In genomic region chr11:10181811-10182210, GRCh38 we compare ENCODE assay signal across 10 cellular contexts.
DNase-seq lines count a peak whose midpoint lies in the region; ATAC-seq and TF ChIP-seq lines count a peak whose summit lies in the region.
"Had no signal": no experiment of that assay in that cellular context is flagged by ENCODE, and none has a peak within 500 bp of the region (broad histone marks: within the 10 kb centered on the region; RNA-seq: fewer than 3 reads in every experiment).

No MANE protein-coding gene starts in this region.

- H3K4me1 Mint-ChIP-seq in stimulated activated effector memory CD8-positive, alpha-beta T cell treated with anti-CD3 and anti-CD28 coated beads, Interleukin-12 subunit alpha, Interleukin-12 subunit beta, amount 100 ng/mL, for 72 hours: no peaks in the 10 kb centered on the region
- H3K4me1 Mint-ChIP-seq: activated B cell treated with CpG ODN at 0.5 μM for 24 hours had no signal

- H3K27ac Mint-ChIP-seq in stimulated activated effector memory CD8-positive, alpha-beta T cell treated with anti-CD3 and anti-CD28 coated beads, Interleukin-12 subunit alpha, Interleukin-12 subunit beta, amount 100 ng/mL, for 72 hours: no peak overlapping the region
- H3K27ac Mint-ChIP-seq: activated B cell treated with CpG ODN at 0.5 μM for 24 hours had no signal

- H3K9me3 ChIP-seq in DOHH2 (ENCODE audit: control insufficient read depth, insufficient read depth, low read length): no peaks in the 10 kb centered on the region
- H3K9me3 ChIP-seq: gastrocnemius medialis had no signal

- no peak overlapping the region for H3K4me3 Mint-ChIP-seq in stimulated activated effector memory CD8-positive, alpha-beta T cell treated with anti-CD3 and anti-CD28 coated beads, Interleukin-12 subunit alpha, Interleukin-12 subunit beta, amount 100 ng/mL, for 72 hours
- H3K4me3 Mint-ChIP-seq: activated B cell treated with CpG ODN at 0.5 μM for 24 hours had no signal

- H3K36me3 ChIP-seq in DOHH2 (ENCODE audit: control insufficient read depth, low read length): no peaks in the 10 kb centered on the region
- H3K36me3 ChIP-seq: gastrocnemius medialis had no signal

- H3K9me3 Mint-ChIP-seq in stimulated activated effector memory CD8-positive, alpha-beta T cell treated with anti-CD3 and anti-CD28 coated beads, Interleukin-12 subunit alpha, Interleukin-12 subunit beta, amount 100 ng/mL, for 72 hours: no peaks in the 10 kb centered on the region
- H3K9me3 Mint-ChIP-seq: activated B cell treated with CpG ODN at 0.5 μM for 24 hours had no signal

- no peaks in the 10 kb centered on the region for H3K4me1 ChIP-seq in DOHH2 (ENCODE audit: control insufficient read depth, low read length)
- H3K4me1 ChIP-seq: gastrocnemius medialis had no signal

- H3K4me2 ChIP-seq in DOHH2 (ENCODE audit: low read length): no peak overlapping the region

- H3F3A ChIP-seq in DOHH2 (ENCODE audit: control insufficient read depth, insufficient read depth): no peaks in the 10 kb centered on the region

- H3K9me2 ChIP-seq in DOHH2 (replicated peaks; ENCODE audit: control insufficient read depth, low read length): no peaks in the 10 kb centered on the region

- H3K36me3 Mint-ChIP-seq in stimulated activated effector memory CD8-positive, alpha-beta T cell treated with anti-CD3 and anti-CD28 coated beads, Interleukin-12 subunit alpha, Interleukin-12 subunit beta, amount 100 ng/mL, for 72 hours: no peaks in the 10 kb centered on the region

- H3K27ac ChIP-seq in DOHH2 (ENCODE audit: low read depth, low read length): no peak overlapping the region
- H3K27ac ChIP-seq: gastrocnemius medialis had no signal

- DNase-seq in Kasumi-1 (lab: John Stamatoyannopoulos, UW): peak; percentile 78 to 83
- peak; percentile 41 for DNase-seq in amniotic stem cell (lab: John Stamatoyannopoulos, UW)
- DNase-seq in left lobe of liver (ENCODE audit: low spot score): no peak
- DNase-seq in GF-D8 (lab: John Stamatoyannopoulos, UW): no peak
- DNase-seq in activated naive CD4-positive, alpha-beta T cell treated with anti-CD3 and anti-CD28 coated beads, Interleukin-2, amount 50 U/mL, for 16 hours: no peak
- no peak for DNase-seq in stimulated activated effector memory CD8-positive, alpha-beta T cell treated with anti-CD3 and anti-CD28 coated beads, Interleukin-12 subunit alpha, Interleukin-12 subunit beta, amount 100 ng/mL, for 72 hours (ENCODE audit: low spot score in 2 of 2)
- no peak for DNase-seq in activated CD4-positive, alpha-beta T cell treated with anti-CD3 and anti-CD28 coated beads, Interleukin-2, amount 50 U/mL, for 1 hour
- DNase-seq: activated B cell treated with CpG ODN at 0.5 μM for 24 hours, gastrocnemius medialis had no signal

- peak; percentile 23 for TF ChIP-seq CTCF in DOHH2 (IDR thresholded peaks at IDR 0.05; ENCODE audit: low read depth, low read length, poor library complexity, severe bottlenecking)

- H4K20me1 ChIP-seq in DOHH2 (ENCODE audit: control insufficient read depth, insufficient read depth, low read depth, low read length): no peaks in the 10 kb centered on the region

- ATAC-seq in left lobe of liver: peak; percentile 64
- ATAC-seq in stimulated activated effector memory CD8-positive, alpha-beta T cell treated with anti-CD3 and anti-CD28 coated beads, Interleukin-12 subunit alpha, Interleukin-12 subunit beta, amount 100 ng/mL, for 72 hours: no peak
- ATAC-seq: gastrocnemius medialis had no signal

- no peaks in the 10 kb centered on the region for H3K27me3 ChIP-seq in DOHH2 (ENCODE audit: control insufficient read depth, low read length)
- H3K27me3 ChIP-seq: gastrocnemius medialis had no signal

- no peaks in the 10 kb centered on the region for H3K79me2 ChIP-seq in DOHH2 (ENCODE audit: control insufficient read depth, low read length)

- no peak overlapping the region for H3K4me3 ChIP-seq in DOHH2 (ENCODE audit: low read length)
- H3K4me3 ChIP-seq: gastrocnemius medialis had no signal

Comparison
In these comparisons a context has a peak if more than half of its experiments do, and no peak if none do; other contexts are left out.
1. DNase-seq: peak in Kasumi-1 (2 of 2) and amniotic stem cell (single experiment); none in left lobe of liver (single experiment), GF-D8 (single experiment), activated naive CD4-positive, alpha-beta T cell treated with anti-CD3 and anti-CD28 coated beads, Interleukin-2, amount 50 U/mL, for 16 hours (single experiment), stimulated activated effector memory CD8-positive, alpha-beta T cell treated with anti-CD3 and anti-CD28 coated beads, Interleukin-12 subunit alpha, Interleukin-12 subunit beta, amount 100 ng/mL, for 72 hours (0 of 2) and activated CD4-positive, alpha-beta T cell treated with anti-CD3 and anti-CD28 coated beads, Interleukin-2, amount 50 U/mL, for 1 hour (single experiment).